Comparison of ENCODE assay signal across 8 cellular contexts in the genomic region with DNA sequence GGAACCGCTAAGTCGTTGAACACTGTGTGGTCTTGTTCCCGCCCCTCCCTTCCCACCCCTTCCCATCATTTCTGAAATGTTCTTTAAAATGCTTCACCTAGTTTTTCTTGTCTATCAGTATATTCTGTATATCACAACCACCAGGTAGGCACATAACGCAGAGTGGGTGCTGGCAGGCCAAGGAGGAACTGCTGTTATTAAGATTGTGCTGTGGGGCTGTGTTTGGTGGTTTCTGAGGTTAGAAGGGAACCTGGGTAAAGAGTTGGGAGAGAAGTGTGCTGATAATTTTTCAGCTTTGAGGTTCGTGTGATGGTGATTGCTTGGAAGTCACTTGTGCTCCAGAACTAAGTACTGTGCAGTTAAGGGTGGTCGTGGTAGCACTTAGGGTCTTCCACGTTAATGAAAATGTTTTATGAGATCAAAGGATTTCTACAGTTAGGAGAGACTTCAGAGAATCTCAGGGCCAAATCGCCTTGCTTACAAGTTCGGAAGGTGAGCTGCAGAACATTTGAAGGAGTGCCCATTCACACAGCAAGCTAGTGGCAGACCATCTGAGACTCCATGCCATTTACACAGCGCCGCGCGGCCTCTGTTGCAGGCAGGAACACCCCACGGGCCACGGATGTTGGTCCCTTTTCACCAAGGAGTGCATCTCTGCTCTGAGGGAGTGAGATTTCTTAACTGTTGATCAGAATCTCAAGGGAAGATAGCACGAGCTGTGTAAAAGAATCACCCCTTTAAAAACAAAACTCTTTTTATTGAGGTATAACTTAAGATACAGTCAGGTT. TPM values are rescaled to one million over a fixed set of nuclear protein-coding genes. Genes with fewer than 3 reads are reported as not detected.
A peak's percentile ranks its signal among the peaks of the same experiment; 100 is the strongest.
DNase-seq lines count a peak whose midpoint lies in the region; ATAC-seq and TF ChIP-seq lines count a peak whose summit lies in the region.

No MANE protein-coding gene starts in this region.

- H3K9ac ChIP-seq in BLaER1: peak overlapping the region; percentile 99

- H3K9me3 ChIP-seq in BLaER1 (peaks cover 5% of the 10 kb centered on the region), breast epithelium (no peaks in the 10 kb centered on the region), muscle layer of duodenum (ENCODE audit: control insufficient read depth in 1 of 2, low read length in 2 of 2) (no peaks in the 10 kb centered on the region)

- ATAC-seq in GM18502 (IDR thresholded peaks at IDR 0.05; ENCODE audit: poor library complexity, unreplicated experiment): no peak
- no peak for ATAC-seq in activated CD4-positive, CD25-positive, alpha-beta regulatory T cell treated with anti-CD3 and anti-CD28 coated beads, Interleukin-2, amount 50 U/mL, for 24 hours

- peaks cover 62% of the 10 kb centered on the region for H4K20me1 ChIP-seq in BLaER1

- H3K36me3 ChIP-seq in BLaER1 (peaks cover 50% of the 10 kb centered on the region), breast epithelium (no peaks in the 10 kb centered on the region), muscle layer of duodenum (ENCODE audit: control insufficient read depth in 1 of 2, insufficient read depth in 2 of 2, low read length in 2 of 2) (peaks cover 0 to 8% of the 10 kb centered on the region in 2 donors)

- TF ChIP-seq POLR2A in NB4 (IDR thresholded peaks at IDR 0.05; ENCODE audit: extremely low read depth, insufficient read length) (no peak), breast epithelium (IDR thresholded peaks at IDR 0.05) (no peak)

- TF ChIP-seq CTCF in NB4 (IDR thresholded peaks at IDR 0.05; ENCODE audit: low read depth, low read length) (no peak), breast epithelium (IDR thresholded peaks at IDR 0.05) (no peak)

- H3K27me3 ChIP-seq in BLaER1 (no peaks in the 10 kb centered on the region), breast epithelium (no peaks in the 10 kb centered on the region), muscle layer of duodenum (ENCODE audit: low read depth, low read length) (no peaks in the 10 kb centered on the region)

- H3K4me3 ChIP-seq in BLaER1: peak overlapping the region; percentile 98
- peak overlapping the region; percentile 99 for H3K4me3 ChIP-seq in NB4 (ENCODE audit: low read depth, low read length)
- H3K4me3 ChIP-seq in breast epithelium: peak overlapping the region; percentile 53 to 94 (median 76)
- peak overlapping the region; percentile 85 to 86 for H3K4me3 ChIP-seq in muscle layer of duodenum (ENCODE audit: low read depth in 1 of 2, low read length in 2 of 2)

- DNase-seq in NB4 (ENCODE audit: low read depth) (peak; percentile 77), breast epithelium (ENCODE audit: low spot score in 2 of 2) (no peak), NCI-H1417 treated with DMSO at 0.1 percent for 48 hours (lab: John Stamatoyannopoulos, UW) (no peak), nucleus accumbens (lab: John Stamatoyannopoulos, UW) (no peak)

- H3K27ac ChIP-seq in BLaER1 (peak overlapping the region; percentile 95), breast epithelium (peak overlapping the region; percentile 92 to 93), muscle layer of duodenum (ENCODE audit: low read length) (peak overlapping the region; percentile 76)

- intact Hi-C loops in breast epithelium (cut with DNase I; ENCODE audit: low total_unique reads): loop anchor here (1.0 kb wide), 1 partner anchor 11 kb away; no protein-coding TSS in a partner anchor

- H3K4me2 ChIP-seq in BLaER1: peak overlapping the region; percentile 95

- H3K4me1 ChIP-seq in BLaER1 (peaks cover 33% of the 10 kb centered on the region), breast epithelium (peaks cover 0 to 19% of the 10 kb centered on the region in 2 donors), muscle layer of duodenum (ENCODE audit: control insufficient read depth in 1 of 2, insufficient read depth in 2 of 2, low read length in 2 of 2) (peaks cover 0 to 23% of the 10 kb centered on the region in 2 donors)

RNA-seq across cellular contexts. Expression of a gene that starts 1.6 kb away (rescaled TPM):
- 10 to 100 TPM; 63.0 to 96.4 (median 87.4) TPM for total RNA-seq in breast epithelium
